Comparison of ENCODE assay signal across 1 cellular context in the genomic region with DNA sequence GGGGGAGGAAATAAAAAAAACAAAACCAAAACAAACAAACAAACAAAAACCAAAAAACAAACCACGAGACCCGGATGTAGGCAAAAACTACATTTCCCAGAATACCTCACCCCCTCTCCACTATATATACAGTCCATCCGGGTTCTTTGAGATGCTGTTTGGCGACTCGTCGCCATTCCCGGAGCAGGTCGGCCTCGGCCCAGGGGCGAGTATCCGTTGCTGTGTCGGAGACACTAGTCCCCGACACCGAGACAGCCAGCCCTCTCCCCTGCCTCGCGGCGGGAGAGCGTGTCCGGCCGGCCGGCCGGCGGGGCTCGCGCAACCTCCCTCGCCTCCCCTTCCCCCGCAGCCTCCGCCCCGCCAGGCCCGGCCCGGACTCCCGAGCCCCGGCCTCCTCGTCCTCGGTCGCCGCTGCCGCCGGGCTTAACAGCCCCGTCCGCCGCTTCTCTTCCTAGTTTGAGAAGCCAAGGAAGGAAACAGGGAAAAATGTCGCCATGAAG.
TF ChIP-seq lines count a peak whose summit lies in the region.

A gene (plus strand): TSS at position 154 of the 500 bp plus-strand sequence. CDS start 456 bp downstream, outside the sequence.

TF ChIP-seq in HepG2, 621 proteins besides CTCF, POLR2A, EP300 and RAD21 (continued from another document and continues in another):
- TF ChIP-seq, protein P1, sequence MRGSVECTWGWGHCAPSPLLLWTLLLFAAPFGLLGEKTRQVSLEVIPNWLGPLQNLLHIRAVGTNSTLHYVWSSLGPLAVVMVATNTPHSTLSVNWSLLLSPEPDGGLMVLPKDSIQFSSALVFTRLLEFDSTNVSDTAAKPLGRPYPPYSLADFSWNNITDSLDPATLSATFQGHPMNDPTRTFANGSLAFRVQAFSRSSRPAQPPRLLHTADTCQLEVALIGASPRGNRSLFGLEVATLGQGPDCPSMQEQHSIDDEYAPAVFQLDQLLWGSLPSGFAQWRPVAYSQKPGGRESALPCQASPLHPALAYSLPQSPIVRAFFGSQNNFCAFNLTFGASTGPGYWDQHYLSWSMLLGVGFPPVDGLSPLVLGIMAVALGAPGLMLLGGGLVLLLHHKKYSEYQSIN (CRISPR knock-in tag; IDR thresholded peaks at IDR 0.05; ENCODE audit: borderline replicate concordance): no peak
- TF ChIP-seq SIX4 (CRISPR knock-in tag; IDR thresholded peaks at IDR 0.05) (no peak), ARHGAP35 (CRISPR knock-in tag; IDR thresholded peaks at IDR 0.05; ENCODE audit: borderline replicate concordance) (no peak; the same call in 1 of the 2 replicates), ZNF232 (CRISPR knock-in tag; IDR thresholded peaks at IDR 0.05; ENCODE audit: borderline replicate concordance) (no peak; the same call in 1 of the 2 replicates), ZNF441 (CRISPR knock-in tag; IDR thresholded peaks at IDR 0.05; ENCODE audit: borderline replicate concordance) (no peak), ZNF501 (CRISPR knock-in tag; IDR thresholded peaks at IDR 0.05) (no peak; the same call in 1 of the 2 replicates), ASH2L (IDR thresholded peaks at IDR 0.05; ENCODE audit: insufficient read length, low read depth, low read length) (peak; percentile 93), KMT2A (CRISPR knock-in tag; IDR thresholded peaks at IDR 0.05) (no peak; the same call in 1 of the 2 replicates), TAF15 (IDR thresholded peaks at IDR 0.05; ENCODE audit: low read depth, low read length, poor library complexity, severe bottlenecking) (no peak), NCOA1 (CRISPR knock-in tag; IDR thresholded peaks at IDR 0.05) (0 out of 2 replicates have a peak, but pooled peaks have one; percentile 29), JUND (CRISPR knock-in tag; IDR thresholded peaks at IDR 0.05) (no peak), ZNF235 (CRISPR knock-in tag; IDR thresholded peaks at IDR 0.05; ENCODE audit: borderline replicate concordance) (no peak), HDAC2 (CRISPR knock-in tag; IDR thresholded peaks at IDR 0.05) (no peak), KLF11 (CRISPR knock-in tag; IDR thresholded peaks at IDR 0.05) (no peak), ZNF556 (CRISPR knock-in tag; IDR thresholded peaks at IDR 0.05; ENCODE audit: borderline replicate concordance) (0 out of 2 replicates have a peak, but pooled peaks have one; percentile 18), GABPA (IDR thresholded peaks at IDR 0.05; ENCODE audit: low read depth, low read length) (no peak), GABPA (CRISPR knock-in tag; IDR thresholded peaks at IDR 0.05; ENCODE audit: low read depth) (peak; percentile 63), NFKB2 (CRISPR knock-in tag; IDR thresholded peaks at IDR 0.05; ENCODE audit: borderline replicate concordance) (peak; percentile 67; the same call in 1 of the 2 replicates), RBFOX2 (IDR thresholded peaks at IDR 0.05; ENCODE audit: low read depth, low read length) (peak; percentile 90), U2AF2 (IDR thresholded peaks at IDR 0.05; ENCODE audit: low read depth, low read length) (no peak), TBL1XR1 (IDR thresholded peaks at IDR 0.05; ENCODE audit: borderline replicate concordance, low read length, partially characterized antibody) (no peak), ZFY (CRISPR knock-in tag; IDR thresholded peaks at IDR 0.05) (peak; percentile 93), RARA (CRISPR knock-in tag; IDR thresholded peaks at IDR 0.05) (no peak)
- TF ChIP-seq, protein P2, sequence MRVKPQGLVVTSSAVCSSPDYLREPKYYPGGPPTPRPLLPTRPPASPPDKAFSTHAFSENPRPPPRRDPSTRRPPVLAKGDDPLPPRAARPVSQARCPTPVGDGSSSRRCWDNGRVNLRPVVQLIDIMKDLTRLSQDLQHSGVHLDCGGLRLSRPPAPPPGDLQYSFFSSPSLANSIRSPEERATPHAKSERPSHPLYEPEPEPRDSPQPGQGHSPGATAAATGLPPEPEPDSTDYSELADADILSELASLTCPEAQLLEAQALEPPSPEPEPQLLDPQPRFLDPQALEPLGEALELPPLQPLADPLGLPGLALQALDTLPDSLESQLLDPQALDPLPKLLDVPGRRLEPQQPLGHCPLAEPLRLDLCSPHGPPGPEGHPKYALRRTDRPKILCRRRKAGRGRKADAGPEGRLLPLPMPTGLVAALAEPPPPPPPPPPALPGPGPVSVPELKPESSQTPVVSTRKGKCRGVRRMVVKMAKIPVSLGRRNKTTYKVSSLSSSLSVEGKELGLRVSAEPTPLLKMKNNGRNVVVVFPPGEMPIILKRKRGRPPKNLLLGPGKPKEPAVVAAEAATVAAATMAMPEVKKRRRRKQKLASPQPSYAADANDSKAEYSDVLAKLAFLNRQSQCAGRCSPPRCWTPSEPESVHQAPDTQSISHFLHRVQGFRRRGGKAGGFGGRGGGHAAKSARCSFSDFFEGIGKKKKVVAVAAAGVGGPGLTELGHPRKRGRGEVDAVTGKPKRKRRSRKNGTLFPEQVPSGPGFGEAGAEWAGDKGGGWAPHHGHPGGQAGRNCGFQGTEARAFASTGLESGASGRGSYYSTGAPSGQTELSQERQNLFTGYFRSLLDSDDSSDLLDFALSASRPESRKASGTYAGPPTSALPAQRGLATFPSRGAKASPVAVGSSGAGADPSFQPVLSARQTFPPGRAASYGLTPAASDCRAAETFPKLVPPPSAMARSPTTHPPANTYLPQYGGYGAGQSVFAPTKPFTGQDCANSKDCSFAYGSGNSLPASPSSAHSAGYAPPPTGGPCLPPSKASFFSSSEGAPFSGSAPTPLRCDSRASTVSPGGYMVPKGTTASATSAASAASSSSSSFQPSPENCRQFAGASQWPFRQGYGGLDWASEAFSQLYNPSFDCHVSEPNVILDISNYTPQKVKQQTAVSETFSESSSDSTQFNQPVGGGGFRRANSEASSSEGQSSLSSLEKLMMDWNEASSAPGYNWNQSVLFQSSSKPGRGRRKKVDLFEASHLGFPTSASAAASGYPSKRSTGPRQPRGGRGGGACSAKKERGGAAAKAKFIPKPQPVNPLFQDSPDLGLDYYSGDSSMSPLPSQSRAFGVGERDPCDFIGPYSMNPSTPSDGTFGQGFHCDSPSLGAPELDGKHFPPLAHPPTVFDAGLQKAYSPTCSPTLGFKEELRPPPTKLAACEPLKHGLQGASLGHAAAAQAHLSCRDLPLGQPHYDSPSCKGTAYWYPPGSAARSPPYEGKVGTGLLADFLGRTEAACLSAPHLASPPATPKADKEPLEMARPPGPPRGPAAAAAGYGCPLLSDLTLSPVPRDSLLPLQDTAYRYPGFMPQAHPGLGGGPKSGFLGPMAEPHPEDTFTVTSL (CRISPR knock-in tag; IDR thresholded peaks at IDR 0.05; ENCODE audit: borderline replicate concordance): no peak
- TF ChIP-seq, protein P3, sequence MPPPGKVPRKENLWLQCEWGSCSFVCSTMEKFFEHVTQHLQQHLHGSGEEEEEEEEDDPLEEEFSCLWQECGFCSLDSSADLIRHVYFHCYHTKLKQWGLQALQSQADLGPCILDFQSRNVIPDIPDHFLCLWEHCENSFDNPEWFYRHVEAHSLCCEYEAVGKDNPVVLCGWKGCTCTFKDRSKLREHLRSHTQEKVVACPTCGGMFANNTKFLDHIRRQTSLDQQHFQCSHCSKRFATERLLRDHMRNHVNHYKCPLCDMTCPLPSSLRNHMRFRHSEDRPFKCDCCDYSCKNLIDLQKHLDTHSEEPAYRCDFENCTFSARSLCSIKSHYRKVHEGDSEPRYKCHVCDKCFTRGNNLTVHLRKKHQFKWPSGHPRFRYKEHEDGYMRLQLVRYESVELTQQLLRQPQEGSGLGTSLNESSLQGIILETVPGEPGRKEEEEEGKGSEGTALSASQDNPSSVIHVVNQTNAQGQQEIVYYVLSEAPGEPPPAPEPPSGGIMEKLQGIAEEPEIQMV (CRISPR knock-in tag; IDR thresholded peaks at IDR 0.05; ENCODE audit: low read depth): 0 out of 2 replicates have a peak, but pooled peaks have one; percentile 31
- TF ChIP-seq, protein P4, sequence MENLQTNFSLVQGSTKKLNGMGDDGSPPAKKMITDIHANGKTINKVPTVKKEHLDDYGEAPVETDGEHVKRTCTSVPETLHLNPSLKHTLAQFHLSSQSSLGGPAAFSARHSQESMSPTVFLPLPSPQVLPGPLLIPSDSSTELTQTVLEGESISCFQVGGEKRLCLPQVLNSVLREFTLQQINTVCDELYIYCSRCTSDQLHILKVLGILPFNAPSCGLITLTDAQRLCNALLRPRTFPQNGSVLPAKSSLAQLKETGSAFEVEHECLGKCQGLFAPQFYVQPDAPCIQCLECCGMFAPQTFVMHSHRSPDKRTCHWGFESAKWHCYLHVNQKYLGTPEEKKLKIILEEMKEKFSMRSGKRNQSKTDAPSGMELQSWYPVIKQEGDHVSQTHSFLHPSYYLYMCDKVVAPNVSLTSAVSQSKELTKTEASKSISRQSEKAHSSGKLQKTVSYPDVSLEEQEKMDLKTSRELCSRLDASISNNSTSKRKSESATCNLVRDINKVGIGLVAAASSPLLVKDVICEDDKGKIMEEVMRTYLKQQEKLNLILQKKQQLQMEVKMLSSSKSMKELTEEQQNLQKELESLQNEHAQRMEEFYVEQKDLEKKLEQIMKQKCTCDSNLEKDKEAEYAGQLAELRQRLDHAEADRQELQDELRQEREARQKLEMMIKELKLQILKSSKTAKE (CRISPR knock-in tag; IDR thresholded peaks at IDR 0.05; ENCODE audit: borderline replicate concordance): no peak
- TF ChIP-seq, protein P5, sequence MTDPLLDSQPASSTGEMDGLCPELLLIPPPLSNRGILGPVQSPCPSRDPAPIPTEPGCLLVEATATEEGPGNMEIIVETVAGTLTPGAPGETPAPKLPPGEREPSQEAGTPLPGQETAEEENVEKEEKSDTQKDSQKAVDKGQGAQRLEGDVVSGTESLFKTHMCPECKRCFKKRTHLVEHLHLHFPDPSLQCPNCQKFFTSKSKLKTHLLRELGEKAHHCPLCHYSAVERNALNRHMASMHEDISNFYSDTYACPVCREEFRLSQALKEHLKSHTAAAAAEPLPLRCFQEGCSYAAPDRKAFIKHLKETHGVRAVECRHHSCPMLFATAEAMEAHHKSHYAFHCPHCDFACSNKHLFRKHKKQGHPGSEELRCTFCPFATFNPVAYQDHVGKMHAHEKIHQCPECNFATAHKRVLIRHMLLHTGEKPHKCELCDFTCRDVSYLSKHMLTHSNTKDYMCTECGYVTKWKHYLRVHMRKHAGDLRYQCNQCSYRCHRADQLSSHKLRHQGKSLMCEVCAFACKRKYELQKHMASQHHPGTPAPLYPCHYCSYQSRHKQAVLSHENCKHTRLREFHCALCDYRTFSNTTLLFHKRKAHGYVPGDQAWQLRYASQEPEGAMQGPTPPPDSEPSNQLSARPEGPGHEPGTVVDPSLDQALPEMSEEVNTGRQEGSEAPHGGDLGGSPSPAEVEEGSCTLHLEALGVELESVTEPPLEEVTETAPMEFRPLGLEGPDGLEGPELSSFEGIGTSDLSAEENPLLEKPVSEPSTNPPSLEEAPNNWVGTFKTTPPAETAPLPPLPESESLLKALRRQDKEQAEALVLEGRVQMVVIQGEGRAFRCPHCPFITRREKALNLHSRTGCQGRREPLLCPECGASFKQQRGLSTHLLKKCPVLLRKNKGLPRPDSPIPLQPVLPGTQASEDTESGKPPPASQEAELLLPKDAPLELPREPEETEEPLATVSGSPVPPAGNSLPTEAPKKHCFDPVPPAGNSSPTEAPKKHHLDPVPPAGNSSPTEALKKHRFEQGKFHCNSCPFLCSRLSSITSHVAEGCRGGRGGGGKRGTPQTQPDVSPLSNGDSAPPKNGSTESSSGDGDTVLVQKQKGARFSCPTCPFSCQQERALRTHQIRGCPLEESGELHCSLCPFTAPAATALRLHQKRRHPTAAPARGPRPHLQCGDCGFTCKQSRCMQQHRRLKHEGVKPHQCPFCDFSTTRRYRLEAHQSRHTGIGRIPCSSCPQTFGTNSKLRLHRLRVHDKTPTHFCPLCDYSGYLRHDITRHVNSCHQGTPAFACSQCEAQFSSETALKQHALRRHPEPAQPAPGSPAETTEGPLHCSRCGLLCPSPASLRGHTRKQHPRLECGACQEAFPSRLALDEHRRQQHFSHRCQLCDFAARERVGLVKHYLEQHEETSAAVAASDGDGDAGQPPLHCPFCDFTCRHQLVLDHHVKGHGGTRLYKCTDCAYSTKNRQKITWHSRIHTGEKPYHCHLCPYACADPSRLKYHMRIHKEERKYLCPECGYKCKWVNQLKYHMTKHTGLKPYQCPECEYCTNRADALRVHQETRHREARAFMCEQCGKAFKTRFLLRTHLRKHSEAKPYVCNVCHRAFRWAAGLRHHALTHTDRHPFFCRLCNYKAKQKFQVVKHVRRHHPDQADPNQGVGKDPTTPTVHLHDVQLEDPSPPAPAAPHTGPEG (CRISPR knock-in tag; IDR thresholded peaks at IDR 0.05): 0 out of 2 replicates have a peak, but pooled peaks have one; percentile 16
- TF ChIP-seq, protein P6, sequence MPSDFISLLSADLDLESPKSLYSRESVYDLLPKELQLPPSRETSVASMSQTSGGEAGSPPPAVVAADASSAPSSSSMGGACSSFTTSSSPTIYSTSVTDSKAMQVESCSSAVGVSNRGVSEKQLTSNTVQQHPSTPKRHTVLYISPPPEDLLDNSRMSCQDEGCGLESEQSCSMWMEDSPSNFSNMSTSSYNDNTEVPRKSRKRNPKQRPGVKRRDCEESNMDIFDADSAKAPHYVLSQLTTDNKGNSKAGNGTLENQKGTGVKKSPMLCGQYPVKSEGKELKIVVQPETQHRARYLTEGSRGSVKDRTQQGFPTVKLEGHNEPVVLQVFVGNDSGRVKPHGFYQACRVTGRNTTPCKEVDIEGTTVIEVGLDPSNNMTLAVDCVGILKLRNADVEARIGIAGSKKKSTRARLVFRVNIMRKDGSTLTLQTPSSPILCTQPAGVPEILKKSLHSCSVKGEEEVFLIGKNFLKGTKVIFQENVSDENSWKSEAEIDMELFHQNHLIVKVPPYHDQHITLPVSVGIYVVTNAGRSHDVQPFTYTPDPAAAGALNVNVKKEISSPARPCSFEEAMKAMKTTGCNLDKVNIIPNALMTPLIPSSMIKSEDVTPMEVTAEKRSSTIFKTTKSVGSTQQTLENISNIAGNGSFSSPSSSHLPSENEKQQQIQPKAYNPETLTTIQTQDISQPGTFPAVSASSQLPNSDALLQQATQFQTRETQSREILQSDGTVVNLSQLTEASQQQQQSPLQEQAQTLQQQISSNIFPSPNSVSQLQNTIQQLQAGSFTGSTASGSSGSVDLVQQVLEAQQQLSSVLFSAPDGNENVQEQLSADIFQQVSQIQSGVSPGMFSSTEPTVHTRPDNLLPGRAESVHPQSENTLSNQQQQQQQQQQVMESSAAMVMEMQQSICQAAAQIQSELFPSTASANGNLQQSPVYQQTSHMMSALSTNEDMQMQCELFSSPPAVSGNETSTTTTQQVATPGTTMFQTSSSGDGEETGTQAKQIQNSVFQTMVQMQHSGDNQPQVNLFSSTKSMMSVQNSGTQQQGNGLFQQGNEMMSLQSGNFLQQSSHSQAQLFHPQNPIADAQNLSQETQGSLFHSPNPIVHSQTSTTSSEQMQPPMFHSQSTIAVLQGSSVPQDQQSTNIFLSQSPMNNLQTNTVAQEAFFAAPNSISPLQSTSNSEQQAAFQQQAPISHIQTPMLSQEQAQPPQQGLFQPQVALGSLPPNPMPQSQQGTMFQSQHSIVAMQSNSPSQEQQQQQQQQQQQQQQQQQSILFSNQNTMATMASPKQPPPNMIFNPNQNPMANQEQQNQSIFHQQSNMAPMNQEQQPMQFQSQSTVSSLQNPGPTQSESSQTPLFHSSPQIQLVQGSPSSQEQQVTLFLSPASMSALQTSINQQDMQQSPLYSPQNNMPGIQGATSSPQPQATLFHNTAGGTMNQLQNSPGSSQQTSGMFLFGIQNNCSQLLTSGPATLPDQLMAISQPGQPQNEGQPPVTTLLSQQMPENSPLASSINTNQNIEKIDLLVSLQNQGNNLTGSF (CRISPR knock-in tag; IDR thresholded peaks at IDR 0.05): no peak
- TF ChIP-seq, protein P7, sequence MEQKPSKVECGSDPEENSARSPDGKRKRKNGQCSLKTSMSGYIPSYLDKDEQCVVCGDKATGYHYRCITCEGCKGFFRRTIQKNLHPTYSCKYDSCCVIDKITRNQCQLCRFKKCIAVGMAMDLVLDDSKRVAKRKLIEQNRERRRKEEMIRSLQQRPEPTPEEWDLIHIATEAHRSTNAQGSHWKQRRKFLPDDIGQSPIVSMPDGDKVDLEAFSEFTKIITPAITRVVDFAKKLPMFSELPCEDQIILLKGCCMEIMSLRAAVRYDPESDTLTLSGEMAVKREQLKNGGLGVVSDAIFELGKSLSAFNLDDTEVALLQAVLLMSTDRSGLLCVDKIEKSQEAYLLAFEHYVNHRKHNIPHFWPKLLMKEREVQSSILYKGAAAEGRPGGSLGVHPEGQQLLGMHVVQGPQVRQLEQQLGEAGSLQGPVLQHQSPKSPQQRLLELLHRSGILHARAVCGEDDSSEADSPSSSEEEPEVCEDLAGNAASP (CRISPR knock-in tag; IDR thresholded peaks at IDR 0.05; ENCODE audit: borderline replicate concordance): peak; percentile 36; the same call in 1 of the 2 replicates
